Comparison of ENCODE assay signal across 9 cellular contexts in genomic region chr6:85680388-85680787, GRCh38. TPM values are rescaled to one million over a fixed set of nuclear protein-coding genes. Genes with fewer than 3 reads are reported as not detected.
A peak's percentile ranks its signal among the peaks of the same experiment; 100 is the strongest.
DNase-seq lines count a peak whose midpoint lies in the region; TF ChIP-seq lines count a peak whose summit lies in the region.
"Had no signal": no experiment of that assay in that cellular context is flagged by ENCODE, and none has a peak within 500 bp of the region (broad histone marks: within the 10 kb centered on the region; RNA-seq: fewer than 3 reads in every experiment).

No MANE protein-coding gene starts in this region.

- H3K4me3 ChIP-seq in BLaER1 treated with 17β-estradiol and CSF1 and Interleukin-3, amounts not matched to agents 10 nM and 100 nM, result peak overlapping the region in 7 of 10 experiments; percentile 62 to 94 (median 83); a peak in 8 of 20 replicates
- H3K4me3 ChIP-seq in HFF-Myc (replicated peaks; ENCODE audit: low read depth, low read length), result peak overlapping the region; percentile 95
- peak overlapping the region; percentile 98 for H3K4me3 ChIP-seq in SK-N-MC
- H3K4me3 ChIP-seq in fibroblast of villous mesenchyme (ENCODE audit: low read depth, low read length), result peak overlapping the region; percentile 76
- H3K4me3 ChIP-seq in effector memory CD4-positive, alpha-beta T cell (ENCODE audit: insufficient read depth, low read depth, low read length, poor library complexity, severe bottlenecking), result no peak overlapping the region

- H3K4me2 ChIP-seq in BLaER1 treated with 17β-estradiol and CSF1 and Interleukin-3, amounts not matched to agents 10 nM and 100 nM, result peak overlapping the region; percentile 66 to 87 (median 76); a peak in 21 of 22 replicates

- TF ChIP-seq CTCF in HFF-Myc (IDR thresholded peaks at IDR 0.05; ENCODE audit: low read depth, low read length, missing control alignments), result no peak
- TF ChIP-seq CTCF in fibroblast of villous mesenchyme (IDR thresholded peaks at IDR 0.05; ENCODE audit: insufficient read depth, low read depth, low read length), result no peak

- peaks cover 23 to 31% (median 30%) of the 10 kb centered on the region in 11 experiments; a peak in 21 of 22 replicates for H4K20me1 ChIP-seq in BLaER1 treated with 17β-estradiol and CSF1 and Interleukin-3, amounts not matched to agents 10 nM and 100 nM

- DNase-seq in HFF-Myc (ENCODE audit: extremely low read depth, low read depth) (no peak), SK-N-MC (ENCODE audit: low read depth, low spot score) (no peak), fibroblast of villous mesenchyme (ENCODE audit: low read depth) (no peak), DMS153 treated with DMSO at 0.1 percent for 48 hours (lab: John Stamatoyannopoulos, UW; ENCODE audit: unreplicated experiment) (no peak), RPMI8226 (no peak), SKM-1 (lab: John Stamatoyannopoulos, UW; ENCODE audit: unreplicated experiment) (no peak)
- no peak for DNase-seq in effector memory CD4-positive, alpha-beta T cell
- DNase-seq: left ventricle myocardium superior had no signal

- peaks cover 9 to 33% (median 16%) of the 10 kb centered on the region in 10 experiments; a peak in 18 of 20 replicates for H3K4me1 ChIP-seq in BLaER1 treated with 17β-estradiol and CSF1 and Interleukin-3, amounts not matched to agents 10 nM and 100 nM
- H3K4me1 ChIP-seq in effector memory CD4-positive, alpha-beta T cell (ENCODE audit: control insufficient read depth, insufficient read depth, low read length, poor library complexity, severe bottlenecking), result peaks cover 8% of the 10 kb centered on the region

- H3K27ac ChIP-seq in BLaER1 treated with 17β-estradiol and CSF1 and Interleukin-3, amounts not matched to agents 10 nM and 100 nM, result peak overlapping the region in 5 of 11 experiments; percentile 86 to 96 (median 94); a peak in 9 of 22 replicates
- peak overlapping the region; percentile 88; the same call in 1 of the 2 replicates for H3K27ac ChIP-seq in SK-N-MC
- H3K27ac ChIP-seq in effector memory CD4-positive, alpha-beta T cell (ENCODE audit: insufficient read depth, low read length, poor library complexity, severe bottlenecking), result no peak overlapping the region

- H3K27me3 ChIP-seq in BLaER1 treated with 17β-estradiol and CSF1 and Interleukin-3, amounts not matched to agents 10 nM and 100 nM, result no peaks in the 10 kb centered on the region
- H3K27me3 ChIP-seq in effector memory CD4-positive, alpha-beta T cell (replicated peaks; ENCODE audit: control insufficient read depth, insufficient read depth, low read length, poor library complexity, severe bottlenecking), result no peaks in the 10 kb centered on the region

- peak overlapping the region in 9 of 11 experiments; percentile 62 to 99 (median 96); a peak in 11 of 22 replicates for H3K9ac ChIP-seq in BLaER1 treated with 17β-estradiol and CSF1 and Interleukin-3, amounts not matched to agents 10 nM and 100 nM
- peak overlapping the region; percentile 95 for H3K9ac ChIP-seq in SK-N-MC (ENCODE audit: insufficient read length)

- peaks cover 0 to 27% (median 19%) of the 10 kb centered on the region in 11 experiments; a peak in 15 of 22 replicates for H3K36me3 ChIP-seq in BLaER1 treated with 17β-estradiol and CSF1 and Interleukin-3, amounts not matched to agents 10 nM and 100 nM
- H3K36me3 ChIP-seq in SK-N-MC (ENCODE audit: insufficient read depth, low read length), result peaks cover 26% of the 10 kb centered on the region
- H3K36me3 ChIP-seq in effector memory CD4-positive, alpha-beta T cell (ENCODE audit: control insufficient read depth, insufficient read depth, low read length), result no peaks in the 10 kb centered on the region

- H3K9me3 ChIP-seq in BLaER1 treated with 17β-estradiol and CSF1 and Interleukin-3, amounts not matched to agents 10 nM and 100 nM (replicated peaks in 1 of 11), result peaks cover 0 to 3% (median 0%) of the 10 kb centered on the region in 11 experiments; a peak in 4 of 22 replicates
- H3K9me3 ChIP-seq in SK-N-MC (ENCODE audit: low read depth, low read length), result no peaks in the 10 kb centered on the region
- no peaks in the 10 kb centered on the region for H3K9me3 ChIP-seq in effector memory CD4-positive, alpha-beta T cell (ENCODE audit: control insufficient read depth, low read length)

RNA-seq across cellular contexts. Expression of gene SYNCRIP, which starts 37.7 kb away (rescaled TPM):
- total RNA-seq in fibroblast of villous mesenchyme, result 56.7 and 68.7 TPM in 2 replicates
